In genomic region chrX:110157444-110157843, GRCh38 we compare ENCODE assay signal across 18 cellular contexts.
"Had no signal": no experiment of that assay in that cellular context is flagged by ENCODE, and none has a peak within 500 bp of the region (broad histone marks: within the 10 kb centered on the region; RNA-seq: fewer than 3 reads in every experiment).

No MANE protein-coding gene starts in this region.

- DNase-seq: Karpas-422, KG1, MG63, NCI-H1092, NCI-H1105 treated with DMSO at 0.1 percent for 48 hours, NCI-H1417 treated with DMSO at 0.1 percent for 48 hours, NCI-H146, NCI-H1694 treated with DMSO at 0.1 percent for 48 hours, NCI-H1930, NCI-H2081, NCI-H2107, NCI-H2227 treated with DMSO at 0.1 percent for 48 hours, NCI-H524, NCI-H69, NCI-H774, Right ventricle myocardium superior, RPMI8226, SIG-M5 had no signal
